In genomic region chr1:20184997-20185833, GRCh38 we compare ENCODE assay signal across 8 cellular contexts. TPM values are rescaled to one million over a fixed set of nuclear protein-coding genes. Genes with fewer than 3 reads are reported as not detected.
DNase-seq lines count a peak whose midpoint lies in the region; ATAC-seq and TF ChIP-seq lines count a peak whose summit lies in the region.

No MANE protein-coding gene starts in this region.

- intact Hi-C loops in lower lobe of right lung (cut with DNase I) = no loop called here

- H3K36me3 ChIP-seq in lower lobe of right lung = no peaks in the 10 kb centered on the region

- no peaks in the 10 kb centered on the region for H3K36me3 Mint-ChIP-seq in activated T-cell treated with anti-CD3 and anti-CD28 coated beads, Interleukin-2, amount 50 U/mL, for 4 hours (ENCODE audit: insufficient read depth)
- H3K36me3 Mint-ChIP-seq in stimulated activated naive B cell treated with anti-CD40 and anti-IgM and Interleukin-4, amounts not matched to agents 10 μg/mL and 1 μg/mL and 100 μg/mL, for 72 hours = peaks cover 3% of the 10 kb centered on the region in 2 donors

- peak overlapping the region; percentile 14 for H3K27ac ChIP-seq in lower lobe of right lung

- H3K4me1 Mint-ChIP-seq in activated T-cell treated with anti-CD3 and anti-CD28 coated beads, Interleukin-2, amount 50 U/mL, for 4 hours (ENCODE audit: low read depth) = peaks cover 51% of the 10 kb centered on the region
- peaks cover 15 to 28% of the 10 kb centered on the region in 2 donors for H3K4me1 Mint-ChIP-seq in stimulated activated naive B cell treated with anti-CD40 and anti-IgM and Interleukin-4, amounts not matched to agents 10 μg/mL and 1 μg/mL and 100 μg/mL, for 72 hours

- peaks cover 5% of the 10 kb centered on the region for H3K27me3 Mint-ChIP-seq in activated T-cell treated with anti-CD3 and anti-CD28 coated beads, Interleukin-2, amount 50 U/mL, for 4 hours (ENCODE audit: low read depth)
- peaks cover 46 to 56% of the 10 kb centered on the region in 2 donors for H3K27me3 Mint-ChIP-seq in stimulated activated naive B cell treated with anti-CD40 and anti-IgM and Interleukin-4, amounts not matched to agents 10 μg/mL and 1 μg/mL and 100 μg/mL, for 72 hours

- DNase-seq in NOMO-1 treated with dmso at 0.1 percent for 144 hours (lab: John Stamatoyannopoulos, UW; ENCODE audit: unreplicated experiment) = peak; percentile 4
- DNase-seq in activated T-cell treated with anti-CD3 and anti-CD28 coated beads, Interleukin-2, amount 50 U/mL, for 4 hours = peak; percentile 36
- no peak for DNase-seq in lower lobe of right lung
- no peak for DNase-seq in stimulated activated naive B cell treated with anti-CD40 and anti-IgM and Interleukin-4, amounts not matched to agents 10 μg/mL and 1 μg/mL and 100 μg/mL, for 72 hours
- no peak for DNase-seq in globus pallidus (ENCODE audit: low spot score)
- no peak for DNase-seq in DMS79 (lab: John Stamatoyannopoulos, UW)

- H3K9me3 Mint-ChIP-seq in activated T-cell treated with anti-CD3 and anti-CD28 coated beads, Interleukin-2, amount 50 U/mL, for 4 hours = peaks cover under 1% of the 10 kb centered on the region
- H3K9me3 Mint-ChIP-seq in stimulated activated naive B cell treated with anti-CD40 and anti-IgM and Interleukin-4, amounts not matched to agents 10 μg/mL and 1 μg/mL and 100 μg/mL, for 72 hours = peaks cover 0 to 1% of the 10 kb centered on the region in 2 donors

- peaks cover 21% of the 10 kb centered on the region for H3K4me1 ChIP-seq in lower lobe of right lung

- H3K27me3 ChIP-seq in lower lobe of right lung (ENCODE audit: low read depth) = peaks cover 8% of the 10 kb centered on the region

- TF ChIP-seq CTCF in lower lobe of right lung (IDR thresholded peaks at IDR 0.05) = no peak

- ATAC-seq in activated T-cell treated with anti-CD3 and anti-CD28 coated beads, Interleukin-2, amount 50 U/mL, for 4 hours = peak; percentile 64 to 71
- peak; percentile 4 to 16 for ATAC-seq in lower lobe of right lung
- ATAC-seq in stimulated activated naive B cell treated with anti-CD40 and anti-IgM and Interleukin-4, amounts not matched to agents 10 μg/mL and 1 μg/mL and 100 μg/mL, for 72 hours (replicated peaks) = peak; percentile 38 to 45
- no peak for ATAC-seq in HG03196 (IDR thresholded peaks at IDR 0.05; ENCODE audit: unreplicated experiment)
- ATAC-seq in HG03460 (IDR thresholded peaks at IDR 0.05; ENCODE audit: unreplicated experiment) = no peak

- H3K4me3 Mint-ChIP-seq in activated T-cell treated with anti-CD3 and anti-CD28 coated beads, Interleukin-2, amount 50 U/mL, for 4 hours = peak overlapping the region; percentile 68
- peak overlapping the region; percentile 32 to 58 for H3K4me3 Mint-ChIP-seq in stimulated activated naive B cell treated with anti-CD40 and anti-IgM and Interleukin-4, amounts not matched to agents 10 μg/mL and 1 μg/mL and 100 μg/mL, for 72 hours

- H3K27ac Mint-ChIP-seq in stimulated activated naive B cell treated with anti-CD40 and anti-IgM and Interleukin-4, amounts not matched to agents 10 μg/mL and 1 μg/mL and 100 μg/mL, for 72 hours = peak overlapping the region; percentile 21

- peak overlapping the region; percentile 55 for H3K4me3 ChIP-seq in lower lobe of right lung

- no peaks in the 10 kb centered on the region for H3K9me3 ChIP-seq in lower lobe of right lung

RNA-seq across cellular contexts. Expression of gene UBXN10, which starts 0.7 kb away (rescaled TPM):
- total RNA-seq in activated T-cell treated with anti-CD3 and anti-CD28 coated beads, Interleukin-2, amount 50 U/mL, for 4 hours = under 1 TPM; 0.18 to 0.50 (median 0.33) TPM
- 7.8 TPM for total RNA-seq in lower lobe of right lung

RNA-seq across cellular contexts. Expression of gene PLA2G2C, which starts 1.1 kb away (rescaled TPM):
- not detected for total RNA-seq in activated T-cell treated with anti-CD3 and anti-CD28 coated beads, Interleukin-2, amount 50 U/mL, for 4 hours
- not detected for total RNA-seq in lower lobe of right lung

RNA-seq across cellular contexts. Expression of gene PLA2G2F, which starts 46.1 kb away (rescaled TPM):
- total RNA-seq in activated T-cell treated with anti-CD3 and anti-CD28 coated beads, Interleukin-2, amount 50 U/mL, for 4 hours = not detected
- not detected for total RNA-seq in lower lobe of right lung

Comparison
In these comparisons a context has a peak if more than half of its experiments do, and no peak if none do; other contexts are left out.
1. DNase-seq: peak in NOMO-1 treated with dmso at 0.1 percent for 144 hours (single experiment) and activated T-cell treated with anti-CD3 and anti-CD28 coated beads, Interleukin-2, amount 50 U/mL, for 4 hours (single experiment); none in lower lobe of right lung (single experiment), stimulated activated naive B cell treated with anti-CD40 and anti-IgM and Interleukin-4, amounts not matched to agents 10 μg/mL and 1 μg/mL and 100 μg/mL, for 72 hours (single experiment), globus pallidus (single experiment) and DMS79 (single experiment).
2. ATAC-seq: peak in activated T-cell treated with anti-CD3 and anti-CD28 coated beads, Interleukin-2, amount 50 U/mL, for 4 hours (2 of 2), lower lobe of right lung (2 of 2) and stimulated activated naive B cell treated with anti-CD40 and anti-IgM and Interleukin-4, amounts not matched to agents 10 μg/mL and 1 μg/mL and 100 μg/mL, for 72 hours (2 of 2); none in HG03196 (single experiment) and HG03460 (single experiment).